ENCODE assay signal across 1 cellular context in the genomic region with DNA sequence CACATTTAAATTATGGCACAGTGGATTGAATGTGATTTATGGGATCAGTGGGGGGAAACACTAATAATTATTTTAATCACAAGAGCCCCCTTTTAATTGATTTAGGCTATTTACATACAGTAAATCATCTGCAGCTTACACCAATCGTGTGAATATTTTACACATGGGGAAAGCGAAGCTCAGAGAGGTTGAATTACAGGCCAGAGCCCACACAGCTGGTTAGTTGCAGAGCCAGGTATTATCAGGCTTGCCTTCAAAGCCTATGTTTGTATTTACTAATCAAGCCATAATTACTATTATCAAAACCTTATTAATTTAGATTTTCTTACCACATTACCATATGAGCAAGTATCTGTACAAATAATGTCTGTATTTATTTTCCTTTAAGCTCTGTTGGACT.
TF ChIP-seq lines count a peak whose summit lies in the region.

No MANE protein-coding gene starts in this region.

TF ChIP-seq in GM23338, 12 proteins besides CTCF, POLR2A, EP300 and RAD21 (continued from another document):
- TF ChIP-seq ZNF462 (CRISPR knock-in tag; IDR thresholded peaks at IDR 0.05): no peak
- no peak for TF ChIP-seq NANOG (IDR thresholded peaks at IDR 0.05; ENCODE audit: borderline replicate concordance)
- no peak for TF ChIP-seq POLR2AphosphoS5 (IDR thresholded peaks at IDR 0.05; ENCODE audit: low read depth)
